Comparison of ENCODE assay signal across 8 cellular contexts in genomic region chr6:109095036-109095820, GRCh38. TPM values are rescaled to one million over a fixed set of nuclear protein-coding genes. Genes with fewer than 3 reads are reported as not detected.
DNase-seq lines count a peak whose midpoint lies in the region; ATAC-seq, FAIRE-seq and TF ChIP-seq lines count a peak whose summit lies in the region.

Gene CEP57L1 (plus strand): TSS chr6:109095507. CDS start chr6:109145222, 49,715 bp downstream.

- no peaks in the 10 kb centered on the region for H3K9me3 ChIP-seq in HUES6 (ENCODE audit: control insufficient read depth, insufficient read depth, low read depth, low read length)
- H3K9me3 ChIP-seq in OCI-LY3 (ENCODE audit: insufficient read depth, low read length), result no peaks in the 10 kb centered on the region
- no peaks in the 10 kb centered on the region for H3K9me3 ChIP-seq in mesodermal cell (ENCODE audit: control insufficient read depth, low read length)

- peak; percentile 77 for FAIRE-seq in endometrium (lab: Jason Lieb, UNC)

- H3K4me2 ChIP-seq in OCI-LY3 (ENCODE audit: low read length), result peak within 1 kb of the TSS; percentile 89

- no peaks in the 10 kb centered on the region for H3K4me1 ChIP-seq in HUES6 (ENCODE audit: control insufficient read depth, insufficient read depth, low read length)
- H3K4me1 ChIP-seq in OCI-LY3 (ENCODE audit: low read length), result peaks cover 15% of the 10 kb centered on the region
- H3K4me1 ChIP-seq in mesodermal cell (ENCODE audit: control insufficient read depth, insufficient read depth, low read length, poor library complexity, severe bottlenecking), result peaks cover 15% of the 10 kb centered on the region

- H3K27ac ChIP-seq in HUES6 (ENCODE audit: low read depth, low read length) (peak within 1 kb of the TSS; percentile 84), OCI-LY3 (ENCODE audit: low read length) (peak within 1 kb of the TSS; percentile 91), mesodermal cell (ENCODE audit: low read depth, low read length, severe bottlenecking) (peak within 1 kb of the TSS; percentile 98)

- peak; percentile 85 for DNase-seq in D341Med (ENCODE audit: low spot score)
- peak; percentile 97 for DNase-seq in activated CD8-positive, alpha-beta memory T cell treated with anti-CD3 and anti-CD28 coated beads, Interleukin-2, amount 50 U/mL, for 48 hours
- peak; percentile 87 to 89 for DNase-seq in stimulated activated CD8-positive, alpha-beta memory T cell treated with anti-CD3 and anti-CD28 coated beads, Interleukin-15, amount 100 ng/mL, for 4 hours (ENCODE audit: low read depth in 2 of 2)

- H3K9ac ChIP-seq in HUES6 (ENCODE audit: low read length) (peak within 1 kb of the TSS; percentile 88), OCI-LY3 (ENCODE audit: low read length) (peak within 1 kb of the TSS; percentile 97)

- H2AFZ ChIP-seq in OCI-LY3 (ENCODE audit: low read depth, low read length), result peak within 1 kb of the TSS; percentile 92

- H3K27me3 ChIP-seq in HUES6 (ENCODE audit: control insufficient read depth, insufficient read depth, low read length) (no peaks in the 10 kb centered on the region), OCI-LY3 (ENCODE audit: low read depth, low read length) (no peaks in the 10 kb centered on the region)

- no peaks in the 10 kb centered on the region for H3K36me3 ChIP-seq in HUES6 (ENCODE audit: control insufficient read depth, insufficient read depth, low read length)
- no peaks in the 10 kb centered on the region for H3K36me3 ChIP-seq in OCI-LY3 (replicated peaks; ENCODE audit: low read depth, low read length)
- no peaks in the 10 kb centered on the region for H3K36me3 ChIP-seq in mesodermal cell (ENCODE audit: control insufficient read depth, insufficient read depth, low read length)

- peak; percentile 72 for ATAC-seq in GM21423 (IDR thresholded peaks at IDR 0.05; ENCODE audit: unreplicated experiment)

- H4K20me1 ChIP-seq in OCI-LY3 (ENCODE audit: insufficient read depth, low read length), result no peaks in the 10 kb centered on the region

- 0 to 1% methylated on average over 25 to 36 of the region's 49 CpGs for WGBS in mesodermal cell (ENCODE audit: insufficient coverage in 2 of 2), 2 experiments

- peak; percentile 14; the same call in 1 of the 2 replicates for TF ChIP-seq CTCF in OCI-LY3 (IDR thresholded peaks at IDR 0.05; ENCODE audit: low read depth, low read length)

- no peaks in the 10 kb centered on the region for H3K79me2 ChIP-seq in OCI-LY3 (ENCODE audit: low read length)

- H3K4me3 ChIP-seq in HUES6 (ENCODE audit: low read depth, low read length) (peak within 1 kb of the TSS; percentile 75), OCI-LY3 (ENCODE audit: low read length) (peak within 1 kb of the TSS; percentile 96), mesodermal cell (ENCODE audit: extremely low read depth, insufficient read depth, low read length, poor library complexity, severe bottlenecking) (peak within 1 kb of the TSS; percentile 70)

RNA-seq across cellular contexts. Expression of gene CEP57L1, which starts in this region (rescaled TPM):
- polyA plus RNA-seq in mesodermal cell (2013, experiment 1 of 2), result 30.8 TPM
- polyA plus RNA-seq in mesodermal cell (2013, experiment 2 of 2), result 34.5 TPM

Comparison
In these comparisons a context has a peak if more than half of its experiments do, and no peak if none do; other contexts are left out.
1. Peak in every context shown above with its lines: DNase-seq, ATAC-seq, H3K4me3 ChIP-seq and H3K27ac ChIP-seq.